17 cellular contexts compared by ENCODE assay signal in the genomic region with DNA sequence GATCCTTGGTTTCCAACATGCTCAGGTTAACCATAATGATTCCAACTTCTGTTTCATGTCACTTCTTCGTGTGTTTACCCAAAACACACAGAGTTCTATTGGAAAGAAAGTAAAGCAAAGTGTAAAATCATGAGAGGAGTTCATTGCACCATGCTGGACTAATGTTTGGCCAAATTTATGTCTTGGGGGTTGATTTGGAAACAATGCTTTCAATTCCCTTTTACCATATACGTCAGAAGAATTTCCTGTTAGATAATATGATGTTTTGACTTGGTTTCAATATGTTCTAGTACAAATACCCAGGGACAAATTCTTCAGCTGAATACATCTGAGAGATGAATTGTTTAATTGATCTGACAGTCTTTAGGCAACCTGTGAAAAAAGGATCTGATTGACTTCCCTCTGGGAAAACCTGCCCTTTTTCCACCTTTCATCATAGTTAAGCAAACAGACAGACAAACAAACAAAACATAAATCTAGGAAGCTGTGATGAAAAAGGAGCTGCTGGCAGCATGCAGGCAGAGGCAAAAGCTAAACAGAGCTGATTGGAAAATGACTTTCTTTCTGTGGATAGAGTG. TPM values are rescaled to one million over a fixed set of nuclear protein-coding genes. Genes with fewer than 3 reads are reported as not detected.
DNase-seq lines count a peak whose midpoint lies in the region; ATAC-seq and TF ChIP-seq lines count a peak whose summit lies in the region.
"Had no signal": no experiment of that assay in that cellular context is flagged by ENCODE, and none has a peak within 500 bp of the region (broad histone marks: within the 10 kb centered on the region; RNA-seq: fewer than 3 reads in every experiment).

No MANE protein-coding gene starts in this region.

- POLR2A ChIA-PET in MCF 10A (lab: Yijun Ruan, JAX): interaction anchor here (0.9 kb wide), 1 partner anchor 16 kb away, joined by 3 read pairs; no protein-coding TSS in a partner anchor

- no peaks in the 10 kb centered on the region for H3K27me3 Mint-ChIP-seq in MCF 10A (ENCODE audit: insufficient read depth, unreplicated experiment)

- DNase-seq in T47D (ENCODE audit: low read depth in 1 of 2, low spot score in 1 of 2) (peak; percentile 30 to 94), MCF 10A (ENCODE audit: unreplicated experiment) (no peak), breast epithelium (ENCODE audit: low spot score in 2 of 2) (no peak), lower lobe of right lung (no peak), DMS79 (lab: John Stamatoyannopoulos, UW) (no peak), Right ventricle myocardium superior (no peak), cerebellum (ENCODE audit: low spot score) (no peak)
- no peak for DNase-seq in activated T-cell treated with anti-CD3 and anti-CD28 coated beads, Interleukin-2, amount 50 U/mL, for 48 hours
- DNase-seq: activated naive CD4-positive, alpha-beta T cell treated with Interleukin-2 at 50 U/mL for 16 hours; hippocampal formation; left ventricle myocardium superior; NCI-H526; occipital lobe; stimulated activated CD4-positive, alpha-beta T cell treated with anti-CD3 and anti-CD28 coated beads, Interleukin-12 subunit alpha, Interleukin-12 subunit beta, amount 100 ng/mL, for 4 hours; testis had no signal

- no peak for TF ChIP-seq POLR2A in breast epithelium (IDR thresholded peaks at IDR 0.05)

- H3K27ac Mint-ChIP-seq in MCF 10A (ENCODE audit: low read depth, unreplicated experiment): no peak overlapping the region

- H3K36me3 ChIP-seq in breast epithelium (no peaks in the 10 kb centered on the region), lower lobe of right lung (no peaks in the 10 kb centered on the region)
- H3K36me3 ChIP-seq: SJSA1 had no signal

- BruUV-seq in MCF 10A (replicated peaks; lab: Mats Ljungman, UMichigan): no TSS peak

- no peak overlapping the region for H3K4me3 ChIP-seq in breast epithelium
- H3K4me3 ChIP-seq in lower lobe of right lung: no peak overlapping the region
- H3K4me3 ChIP-seq: A549, SJSA1, testis had no signal

- H3K27me3 ChIP-seq in breast epithelium (no peaks in the 10 kb centered on the region), lower lobe of right lung (ENCODE audit: low read depth) (no peaks in the 10 kb centered on the region)
- H3K27me3 ChIP-seq: testis had no signal

- intact Hi-C loops in MCF 10A (cut with micrococcal nuclease) (no loop called here), breast epithelium (cut with DNase I; ENCODE audit: low total_unique reads) (no loop called here), lower lobe of right lung (cut with DNase I) (no loop called here), Right ventricle myocardium superior (cut with DNase I) (no loop called here)

- no peaks in the 10 kb centered on the region for H3K9me3 ChIP-seq in breast epithelium
- no peaks in the 10 kb centered on the region for H3K9me3 ChIP-seq in lower lobe of right lung
- H3K9me3 ChIP-seq: A549, SJSA1, testis had no signal

- H3K4me1 ChIP-seq in breast epithelium (peaks cover 0 to 4% of the 10 kb centered on the region in 2 donors), lower lobe of right lung (peaks cover 5% of the 10 kb centered on the region)
- H3K4me1 ChIP-seq: A549, testis had no signal

- in situ Hi-C loops in T47D (cut with HindIII; ENCODE audit: low pct_unique_long_range_greater_than_20kb, low sequenced_read_pairs): no loop called here

- CTCF ChIA-PET in MCF 10A (lab: Yijun Ruan, JAX): interaction anchor here (1.1 to 1.2 kb wide), 2 partner anchors 181 to 443 kb away, joined by 3 read pairs; no protein-coding TSS in a partner anchor

- H3K27ac ChIP-seq in breast epithelium (peak overlapping the region; percentile 84 to 91), lower lobe of right lung (peak overlapping the region; percentile 57)
- H3K27ac ChIP-seq: A549, SJSA1, testis had no signal

- no peak overlapping the region for H3K4me3 Mint-ChIP-seq in MCF 10A (ENCODE audit: unreplicated experiment)

- H3K36me3 Mint-ChIP-seq in MCF 10A (ENCODE audit: insufficient read depth, unreplicated experiment): peaks cover 1% of the 10 kb centered on the region

- no peak for TF ChIP-seq CTCF in MCF 10A (IDR thresholded peaks at IDR 0.05; ENCODE audit: unreplicated experiment)
- no peak for TF ChIP-seq CTCF in breast epithelium (IDR thresholded peaks at IDR 0.05)
- TF ChIP-seq CTCF in lower lobe of right lung (IDR thresholded peaks at IDR 0.05): no peak

- no peaks in the 10 kb centered on the region for H3K9me3 Mint-ChIP-seq in MCF 10A (ENCODE audit: unreplicated experiment)

- H3K4me1 Mint-ChIP-seq in MCF 10A (ENCODE audit: insufficient read depth, unreplicated experiment): peaks cover 17% of the 10 kb centered on the region

- ATAC-seq in lower lobe of right lung: peak in 1 of 2 donors; percentile 54
- ATAC-seq in Right ventricle myocardium superior (ENCODE audit: poor library complexity): no peak
- ATAC-seq: A549, left ventricle myocardium superior had no signal

RNA-seq across cellular contexts. Expression of a gene that starts 26.0 kb away (rescaled TPM):
- total RNA-seq in MCF 10A (2022) (39.9 and 46.8 TPM in 2 replicates), breast epithelium (10 to 100 TPM; 24.0 to 70.4 (median 60.0) TPM), lower lobe of right lung (24.3 TPM), Right ventricle myocardium superior (6.4 TPM), cerebellum (62.5 TPM)

Comparison
In these comparisons a context has a peak if more than half of its experiments do, and no peak if none do; other contexts are left out.
1. DNase-seq: peak in T47D (2 of 2); none in MCF 10A (single experiment), breast epithelium (0 of 2), lower lobe of right lung (single experiment), activated T-cell treated with anti-CD3 and anti-CD28 coated beads, Interleukin-2, amount 50 U/mL, for 48 hours (0 of 2), DMS79 (single experiment), Right ventricle myocardium superior (single experiment) and cerebellum (single experiment).